In the genomic region with DNA sequence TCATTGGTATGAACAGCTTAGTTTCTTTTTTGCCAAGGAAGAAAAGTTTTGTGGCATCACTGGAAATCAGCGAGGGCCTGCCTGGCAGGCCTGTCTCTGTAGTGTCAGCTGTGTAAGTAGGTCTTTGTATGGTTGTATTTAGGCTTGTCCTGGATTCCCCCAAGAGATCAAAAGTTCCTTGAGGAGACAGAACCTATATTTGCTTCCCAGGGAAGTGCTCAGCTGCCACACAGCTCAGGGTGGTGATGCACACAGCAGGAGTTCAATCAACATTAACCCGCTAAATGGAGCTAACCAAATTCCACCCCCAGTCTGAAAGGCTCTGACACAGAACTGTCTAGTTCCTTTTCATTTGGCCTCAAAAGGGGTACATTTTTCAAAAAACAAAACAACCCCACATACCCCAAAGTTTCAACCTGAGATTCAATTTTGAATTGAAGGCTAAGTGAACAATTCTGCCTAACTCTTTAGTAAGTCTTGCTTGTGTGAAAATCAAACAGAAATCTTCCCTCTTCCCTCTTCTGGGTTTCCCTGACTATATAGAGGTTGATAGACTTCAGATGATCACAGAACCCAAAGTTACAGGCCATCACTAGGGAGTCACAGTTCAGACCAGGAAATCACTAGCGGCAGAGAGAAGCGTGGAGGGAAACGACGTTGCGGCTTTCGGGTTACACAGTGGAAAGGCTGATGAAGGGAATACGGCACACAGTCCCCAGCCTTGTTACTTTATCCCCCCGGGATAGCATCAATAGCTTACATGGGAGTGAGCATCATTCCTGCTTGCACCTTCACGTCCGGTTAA, we compare ENCODE assay signal across 10 cellular contexts.
DNase-seq lines count a peak whose midpoint lies in the region; ATAC-seq and TF ChIP-seq lines count a peak whose summit lies in the region.
"Had no signal": no experiment of that assay in that cellular context is flagged by ENCODE, and none has a peak within 500 bp of the region (broad histone marks: within the 10 kb centered on the region; RNA-seq: fewer than 3 reads in every experiment).

No MANE protein-coding gene starts in this region.

- H2BK15ac ChIP-seq in mesendoderm (replicated peaks; ENCODE audit: low read depth), result no peak overlapping the region

- no peak overlapping the region for H3K9ac ChIP-seq in mesendoderm (ENCODE audit: low read length)

- ATAC-seq in Right ventricle myocardium superior (ENCODE audit: poor library complexity) (no peak), HG03097 (IDR thresholded peaks at IDR 0.05; ENCODE audit: low FRiP score, unreplicated experiment) (no peak), HG03342 (IDR thresholded peaks at IDR 0.05; ENCODE audit: unreplicated experiment) (no peak)

- WGBS in mesendoderm (ENCODE audit: extremely low coverage, insufficient coverage, low lambda C conversion rate), result no CpG with 5 or more reads among the region's 12 CpGs

- no peak overlapping the region for H2BK120ac ChIP-seq in mesendoderm (ENCODE audit: low read depth, low read length)

- DNase-seq in left ventricle myocardium inferior (no peak), Right ventricle myocardium superior (no peak), mesendoderm (peak; percentile 56), uterus (no peak), GM03348 (ENCODE audit: low spot score) (no peak)
- DNase-seq: activated CD4-positive, alpha-beta T cell treated with anti-CD3 and anti-CD28 coated beads, Interleukin-2, amount 10 ng/mL, durations not matched to agents 7 days and 5 days; ovary had no signal

- H3K4me3 ChIP-seq in left ventricle myocardium inferior (peak overlapping the region; percentile 43), mesendoderm (ENCODE audit: low read length) (no peak overlapping the region), uterus (no peak overlapping the region)
- H3K4me3 ChIP-seq: ovary had no signal

- H3K4ac ChIP-seq in mesendoderm (ENCODE audit: low read depth, low read length), result no peak overlapping the region

- H3K4me2 ChIP-seq in mesendoderm (ENCODE audit: low read length), result no peak overlapping the region

- peaks cover 6% of the 10 kb centered on the region for H3K36me3 ChIP-seq in left ventricle myocardium inferior
- no peaks in the 10 kb centered on the region for H3K36me3 ChIP-seq in mesendoderm (ENCODE audit: control insufficient read depth, insufficient read depth, low read length)
- H3K36me3 ChIP-seq in uterus, result no peaks in the 10 kb centered on the region
- H3K36me3 ChIP-seq: ovary had no signal

- H3K79me1 ChIP-seq in mesendoderm (ENCODE audit: low read length), result no peaks in the 10 kb centered on the region

- H4K5ac ChIP-seq in mesendoderm (ENCODE audit: low read length), result no peak overlapping the region

- H3K9me3 ChIP-seq in left ventricle myocardium inferior (replicated peaks), result no peaks in the 10 kb centered on the region
- H3K9me3 ChIP-seq in uterus, result no peaks in the 10 kb centered on the region
- H3K9me3 ChIP-seq: ovary had no signal

- TF ChIP-seq CTCF in left ventricle myocardium inferior (IDR thresholded peaks at IDR 0.05; ENCODE audit: borderline replicate concordance) (no peak), uterus (IDR thresholded peaks at IDR 0.05) (no peak)

- H4K8ac ChIP-seq in mesendoderm (ENCODE audit: low read depth, low read length), result no peak overlapping the region

- no peak overlapping the region for H2BK5ac ChIP-seq in mesendoderm (ENCODE audit: low read length)

- H3K27ac ChIP-seq in left ventricle myocardium inferior (replicated peaks), result peak overlapping the region; percentile 83
- H3K27ac ChIP-seq in angular gyrus (ENCODE audit: low read depth, low read length), result peak overlapping the region; percentile 64
- H3K27ac ChIP-seq in mesendoderm (ENCODE audit: low read depth, low read length), result no peak overlapping the region
- H3K27ac ChIP-seq in uterus, result peak overlapping the region; percentile 4 to 55
- H3K27ac ChIP-seq: ovary had no signal

- no peaks in the 10 kb centered on the region for H3K79me2 ChIP-seq in mesendoderm (ENCODE audit: control insufficient read depth, insufficient read depth, low read length)

- no peak for TF ChIP-seq POLR2A in uterus (IDR thresholded peaks at IDR 0.05)

- no peak overlapping the region for H3K18ac ChIP-seq in mesendoderm (ENCODE audit: low read length)

- H2AK5ac ChIP-seq in mesendoderm (ENCODE audit: low read length), result no peak overlapping the region

- no peak overlapping the region for H3K56ac ChIP-seq in mesendoderm (ENCODE audit: low read length)

- H3K4me1 ChIP-seq in left ventricle myocardium inferior (peaks cover 82% of the 10 kb centered on the region), mesendoderm (ENCODE audit: control insufficient read depth, low read depth, low read length) (peaks cover 12% of the 10 kb centered on the region), uterus (no peaks in the 10 kb centered on the region)

- intact Hi-C loops in left ventricle myocardium inferior (cut with micrococcal nuclease), result loop anchor here (5.0 to 10.0 kb wide), 2 partner anchors 129 to 357 kb away; partner anchors contain the start of gene HIPK2
- intact Hi-C loops in Right ventricle myocardium superior (cut with DNase I), result loop anchor here (2.0 to 5.0 kb wide), 2 partner anchors 129 to 355 kb away; partner anchors contain the start of gene HIPK2
- intact Hi-C loops in uterus (cut with DNase I; ENCODE audit: low total_unique reads), result loop anchor here (10.0 kb wide), 1 partner anchor 357 kb away; no protein-coding TSS in a partner anchor

- H3K23ac ChIP-seq in mesendoderm (ENCODE audit: low read length), result no peak overlapping the region

- no peaks in the 10 kb centered on the region for H3K27me3 ChIP-seq in left ventricle myocardium inferior (ENCODE audit: low read depth)
- H3K27me3 ChIP-seq in mesendoderm (ENCODE audit: insufficient read depth, low read length, poor library complexity), result no peaks in the 10 kb centered on the region
- no peaks in the 10 kb centered on the region for H3K27me3 ChIP-seq in uterus
- H3K27me3 ChIP-seq: ovary had no signal
